Comparison of ENCODE assay signal across 8 cellular contexts in the genomic region with DNA sequence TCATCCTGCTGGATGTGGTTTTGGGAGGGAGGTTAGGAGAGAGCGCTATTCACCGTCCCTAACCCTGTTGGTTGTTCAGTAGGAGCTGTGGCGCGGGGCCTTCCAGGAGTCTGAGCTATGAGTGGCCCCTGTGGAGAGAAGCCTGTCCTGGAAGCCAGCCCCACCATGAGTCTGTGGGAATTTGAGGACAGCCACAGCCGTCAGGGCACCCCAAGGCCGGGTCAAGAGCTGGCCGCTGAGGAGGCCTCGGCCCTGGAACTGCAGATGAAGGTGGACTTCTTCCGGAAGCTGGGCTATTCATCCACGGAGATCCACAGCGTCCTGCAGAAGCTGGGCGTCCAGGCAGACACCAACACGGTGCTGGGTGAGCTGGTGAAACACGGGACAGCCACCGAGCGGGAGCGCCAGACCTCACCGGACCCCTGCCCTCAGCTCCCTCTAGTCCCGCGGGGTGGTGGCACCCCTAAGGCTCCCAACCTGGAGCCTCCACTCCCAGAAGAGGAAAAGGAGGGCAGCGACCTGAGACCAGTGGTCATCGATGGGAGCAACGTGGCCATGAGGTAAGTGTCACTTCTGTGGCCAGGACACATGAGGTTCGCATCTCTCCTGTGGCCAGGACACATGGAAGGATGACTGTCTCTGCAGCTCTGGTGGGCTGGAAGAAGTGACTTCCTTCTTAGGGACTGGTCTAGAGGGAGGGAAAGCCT. TPM values are rescaled to one million over a fixed set of nuclear protein-coding genes. Genes with fewer than 3 reads are reported as not detected.
DNase-seq lines count a peak whose midpoint lies in the region; ATAC-seq, FAIRE-seq and TF ChIP-seq lines count a peak whose summit lies in the region.

No MANE protein-coding gene starts in this region.

- peaks cover 8% of the 10 kb centered on the region for H3K79me1 ChIP-seq in H1 (ENCODE audit: low read depth, low read length)

- no peak overlapping the region for H3K14ac ChIP-seq in H1 (ENCODE audit: insufficient read length)

- TF ChIP-seq CTCF in Calu3 (IDR thresholded peaks at IDR 0.05; ENCODE audit: unreplicated experiment) (no peak), Peyer's patch (IDR thresholded peaks at IDR 0.05) (no peak), H1 (IDR thresholded peaks at IDR 0.05; ENCODE audit: control extremely low read depth in 1 of 3, insufficient read depth in 1 of 3, low read depth in 1 of 3, low read length in 3 of 3) (no peak), neural progenitor cell (IDR thresholded peaks at IDR 0.05) (no peak), D721Med (IDR thresholded peaks at IDR 0.05; ENCODE audit: insufficient read depth, missing control alignments) (no peak)

- H3K23me2 ChIP-seq in H1 (ENCODE audit: low read depth, low read length): peaks cover 8% of the 10 kb centered on the region

- H3K23ac ChIP-seq in H1 (ENCODE audit: insufficient read length): no peak overlapping the region

- H3K27me3 ChIP-seq in Peyer's patch (no peaks in the 10 kb centered on the region), H1 (replicated peaks in 1 of 4; ENCODE audit: control insufficient read depth in 3 of 4, extremely low read depth in 1 of 4, insufficient read depth in 3 of 4, low read length in 3 of 4) (peaks cover 1 to 13% (median 9%) of the 10 kb centered on the region in 4 experiments; a peak in 6 of 7 replicates), neural progenitor cell (peaks cover 36% of the 10 kb centered on the region)

- POLR2A ChIA-PET in H1 (lab: Charles Lee; ENCODE audit: partially characterized antibody): interaction anchor here (0.9 to 5.7 kb wide), 12 partner anchors 9 to 625 kb away, joined by 3 to 68 read pairs (median 6); a partner anchor contains a TSS

- no peak overlapping the region for H4K5ac ChIP-seq in H1 (ENCODE audit: insufficient read length, low read depth, low read length)

- peak overlapping the region; percentile 90 for H3K4me3 Mint-ChIP-seq in Calu3 (ENCODE audit: low read depth, unreplicated experiment)
- H3K4me3 Mint-ChIP-seq in neural progenitor cell: peak overlapping the region; percentile 85

- TF ChIP-seq POLR2A in Peyer's patch (IDR thresholded peaks at IDR 0.05) (peak in 1 of 2 donors; percentile 16), H1 (IDR thresholded peaks at IDR 0.05; ENCODE audit: control extremely low read depth in 1 of 2, low read depth in 2 of 2, low read length in 2 of 2) (no peak)

- FAIRE-seq in H1 (lab: Jason Lieb, UNC): no peak
- no peak for FAIRE-seq in D721Med (lab: Jason Lieb, UNC)

- H2AK5ac ChIP-seq in H1 (ENCODE audit: low read depth, low read length): no peak overlapping the region

- peaks cover 4% of the 10 kb centered on the region for H3F3A ChIP-seq in neural progenitor cell (ENCODE audit: low read depth)

- intact Hi-C loops in Calu3 (cut with micrococcal nuclease; ENCODE audit: unreplicated experiment): no loop called here

- no peak overlapping the region for H3K56ac ChIP-seq in H1 (replicated peaks; ENCODE audit: insufficient read length, low read depth, low read length)

- H2BK120ac ChIP-seq in H1 (replicated peaks; ENCODE audit: low read depth, low read length): no peak overlapping the region

- H3K9me3 Mint-ChIP-seq in Calu3 (ENCODE audit: low read depth, unreplicated experiment): no peaks in the 10 kb centered on the region
- no peaks in the 10 kb centered on the region for H3K9me3 Mint-ChIP-seq in neural progenitor cell

- no peak overlapping the region for H2AFZ ChIP-seq in H1 (ENCODE audit: low read length)
- no peak overlapping the region for H2AFZ ChIP-seq in neural progenitor cell (replicated peaks)

- DNase-seq in Calu3: no peak
- DNase-seq in Peyer's patch: peak in 2 of 3 donors; percentile 55 to 60
- DNase-seq in H1 (ENCODE audit: low read depth in 1 of 2, low spot score in 2 of 2): no peak
- no peak for DNase-seq in neural progenitor cell (ENCODE audit: low spot score)
- DNase-seq in foreskin melanocyte: no peak
- DNase-seq in D721Med (ENCODE audit: insufficient read length, low spot score): no peak
- DNase-seq in C1 segment of cervical spinal cord (lab: John Stamatoyannopoulos, UW): no peak

- 90% methylated on average over 24 of the region's 24 CpGs; no CpG with 5 or more reads in 1 of the 2 experiments for WGBS in H1 (ENCODE audit: extremely low coverage in 1 of 2, insufficient coverage in 1 of 2, insufficient read length in 1 of 2, insufficient replicate concordance in 2 of 2, low coverage in 1 of 2, low lambda C conversion rate in 2 of 2, missing lambda C conversion rate in 1 of 2), 2 experiments

- H3K27me3 Mint-ChIP-seq in Calu3 (ENCODE audit: unreplicated experiment) (no peaks in the 10 kb centered on the region), neural progenitor cell (ENCODE audit: insufficient read depth, low read depth) (peaks cover 22% of the 10 kb centered on the region)

- H3K36me3 ChIP-seq in Peyer's patch: peaks cover 0 to 20% (median 0%) of the 10 kb centered on the region in 3 donors
- peaks cover 3 to 15% (median 9%) of the 10 kb centered on the region in 4 experiments; a peak in 6 of 8 replicates for H3K36me3 ChIP-seq in H1 (ENCODE audit: control insufficient read depth in 2 of 4, insufficient read depth in 4 of 4, low read length in 3 of 4)
- H3K36me3 ChIP-seq in neural progenitor cell: no peaks in the 10 kb centered on the region

- peak overlapping the region; percentile 100 for H3K27ac Mint-ChIP-seq in Calu3 (ENCODE audit: unreplicated experiment)
- H3K27ac Mint-ChIP-seq in neural progenitor cell: no peak overlapping the region

- H4K91ac ChIP-seq in H1 (replicated peaks; ENCODE audit: insufficient read length, low read length): no peak overlapping the region

- BruUV-seq in Calu3 (replicated peaks; lab: Mats Ljungman, UMichigan): no TSS peak

- no peak overlapping the region for H2BK15ac ChIP-seq in H1 (ENCODE audit: low read length)

- H3K4me2 ChIP-seq in H1 (ENCODE audit: insufficient read depth in 1 of 2, low read depth in 2 of 2, low read length in 2 of 2): peak overlapping the region; percentile 75 to 98
- H3K4me2 ChIP-seq in neural progenitor cell: peak overlapping the region; percentile 79

- no peak for TF ChIP-seq EP300 in H1 (IDR thresholded peaks at IDR 0.05; ENCODE audit: borderline replicate concordance in 1 of 2, low read depth in 2 of 2, low read length in 2 of 2)

- H3K9ac ChIP-seq in H1 (replicated peaks in 1 of 4; ENCODE audit: extremely low read depth in 1 of 4, low read depth in 3 of 4, low read length in 3 of 4): 0 out of 7 replicates have a peak overlapping the region, but pooled peaks of 1 of the 4 experiments have one; percentile 50
- H3K9ac ChIP-seq in neural progenitor cell: no peak overlapping the region

- no peak overlapping the region for H3K18ac ChIP-seq in H1 (ENCODE audit: extremely low read depth, low read length)

- CTCF ChIA-PET in Calu3 (lab: Charles Lee) (interaction anchor here (5.3 kb wide), 1 partner anchor 11 kb away, joined by 36 read pairs; no protein-coding TSS in a partner anchor), H1 (lab: Charles Lee; ENCODE audit: partially characterized antibody) (interaction anchor here (0.9 to 17.4 kb wide), 5 partner anchors 9 to 34 kb away, joined by 3 to 213 read pairs (median 12); no protein-coding TSS in a partner anchor)

- peaks cover 10 to 86% (median 26%) of the 10 kb centered on the region in 4 donors for H3K4me1 ChIP-seq in Peyer's patch
- H3K4me1 ChIP-seq in H1 (replicated peaks in 1 of 4; ENCODE audit: control insufficient read depth in 3 of 4, insufficient read depth in 4 of 4, low read length in 3 of 4): peaks cover 6 to 60% (median 36%) of the 10 kb centered on the region in 4 experiments
- peaks cover 11% of the 10 kb centered on the region for H3K4me1 ChIP-seq in neural progenitor cell

- H3K4ac ChIP-seq in H1 (replicated peaks; ENCODE audit: insufficient read length, low read depth, low read length): no peak overlapping the region

- peaks cover 0 to 20% of the 10 kb centered on the region in 2 experiments for H4K20me1 ChIP-seq in H1 (replicated peaks in 1 of 2; ENCODE audit: control insufficient read depth in 1 of 2, insufficient read depth in 2 of 2, low read length in 2 of 2)
- H4K20me1 ChIP-seq in neural progenitor cell (ENCODE audit: low read depth): peaks cover 3% of the 10 kb centered on the region

- H3K27ac ChIP-seq in Peyer's patch (peak overlapping the region; percentile 93 to 98 (median 96)), H1 (ENCODE audit: low read depth, low read length) (no peak overlapping the region), neural progenitor cell (no peak overlapping the region)

- no peak overlapping the region for H2BK20ac ChIP-seq in H1 (ENCODE audit: low read length)

- H3K79me2 ChIP-seq in H1 (ENCODE audit: control insufficient read depth in 1 of 2, insufficient read depth in 2 of 2, low read length in 2 of 2): peaks cover 0 to 26% of the 10 kb centered on the region in 2 experiments; a peak in 2 of 4 replicates
- H3K79me2 ChIP-seq in neural progenitor cell (ENCODE audit: low read depth): no peaks in the 10 kb centered on the region

- ATAC-seq in HG02981 (IDR thresholded peaks at IDR 0.05; ENCODE audit: unreplicated experiment): no peak

- H3K36me3 Mint-ChIP-seq in Calu3 (ENCODE audit: insufficient read depth, unreplicated experiment) (peaks cover 97% of the 10 kb centered on the region), neural progenitor cell (no peaks in the 10 kb centered on the region)

- H3K9me3 ChIP-seq in Peyer's patch (no peaks in the 10 kb centered on the region), H1 (ENCODE audit: insufficient read depth in 2 of 2, low read depth in 1 of 2, low read length in 1 of 2) (no peaks in the 10 kb centered on the region), neural progenitor cell (ENCODE audit: low read depth) (no peaks in the 10 kb centered on the region)

- no peak for TF ChIP-seq RAD21 in H1 (IDR thresholded peaks at IDR 0.05 in 1 of 2, conservative IDR thresholded peaks at IDR 0.05 in 1 of 2; ENCODE audit: low read depth in 2 of 2, low read length in 2 of 2)

- no peak overlapping the region for H2BK12ac ChIP-seq in H1 (ENCODE audit: low read depth, low read length)

- H4K8ac ChIP-seq in H1 (ENCODE audit: extremely low read depth, insufficient read depth, low read length): no peak overlapping the region

- H3K4me1 Mint-ChIP-seq in Calu3 (ENCODE audit: low read depth, unreplicated experiment) (peaks cover 32% of the 10 kb centered on the region), neural progenitor cell (peaks cover 50% of the 10 kb centered on the region)

- peak overlapping the region; percentile 73 to 89 (median 86) for H3K4me3 ChIP-seq in Peyer's patch
- H3K4me3 ChIP-seq in H1 (ENCODE audit: extremely low read depth in 1 of 4, insufficient read depth in 2 of 4, low read depth in 3 of 4, low read length in 4 of 4): peak overlapping the region in 3 of 4 experiments; percentile 46 to 76 (median 63); a peak in 6 of 8 replicates
- peak overlapping the region; percentile 72 for H3K4me3 ChIP-seq in neural progenitor cell

- no peak overlapping the region for H2BK5ac ChIP-seq in H1 (ENCODE audit: low read depth, low read length)

RNA-seq across cellular contexts. Expression of a gene that starts 1.2 kb away (rescaled TPM):
- total RNA-seq in Calu3 (2022) (64.4 and 94.1 TPM in 2 replicates), Peyer's patch (10 to 100 TPM; 29.7 to 37.0 (median 33.4) TPM), neural progenitor cell (ENCODE audit: low replicate concordance) (1.2 and 3.5 TPM in 2 replicates)
- total RNA-seq in H1 (2021; fragmentation: NEBNext Ultra II Directional; extraction: Animal tissue kit (Norgen Biotek cat#: 25700)): 7.4 TPM in 2 replicates
- 10.0 and 13.7 TPM in 2 replicates for polyA plus RNA-seq in H1 (2011; rRNA removed)
- 8.1 TPM for polyA plus RNA-seq in H1 (2011; cell fraction: cytosol; rRNA removed)
- 20.1 TPM for polyA plus RNA-seq in H1 (2011; cell fraction: nucleus; rRNA removed)
- 5.6 to 7.4 TPM (median 6.7 TPM) in 4 replicates for polyA plus RNA-seq in H1 (2012, experiment 1 of 2)
- polyA plus RNA-seq in H1 (2012, experiment 2 of 2): 6.9 TPM
- 4.6 TPM for polyA plus RNA-seq in H1 (2013, experiment 1 of 2)
- polyA plus RNA-seq in H1 (2013, experiment 2 of 2): 4.4 TPM
- polyA minus RNA-seq in H1 (2011; rRNA and poly(A)+ RNA removed): 4.1 and 7.6 TPM in 2 replicates
- polyA minus RNA-seq in H1 (2011; cell fraction: cytosol; rRNA and poly(A)+ RNA removed): 3.1 TPM
- polyA minus RNA-seq in H1 (2011; cell fraction: nucleus; rRNA and poly(A)+ RNA removed): 5.9 TPM

RNA-seq across cellular contexts. Expression of a gene that starts 39.0 kb away (rescaled TPM):
- total RNA-seq in Calu3 (2022): 60.1 and 70.8 TPM in 2 replicates
- 10 to 100 TPM; 26.9 to 81.7 (median 54.7) TPM for total RNA-seq in Peyer's patch
- 36.9 and 38.8 TPM in 2 replicates for total RNA-seq in H1 (2021; fragmentation: NEBNext Ultra II Directional; extraction: Animal tissue kit (Norgen Biotek cat#: 25700))
- polyA plus RNA-seq in H1 (2011; rRNA removed): 12.7 and 23.0 TPM in 2 replicates
- 25.2 TPM for polyA plus RNA-seq in H1 (2011; cell fraction: cytosol; rRNA removed)
- 11.0 TPM for polyA plus RNA-seq in H1 (2011; cell fraction: nucleus; rRNA removed)
- 29.3 to 41.8 TPM (median 33.7 TPM) in 4 replicates for polyA plus RNA-seq in H1 (2012, experiment 1 of 2)
- polyA plus RNA-seq in H1 (2012, experiment 2 of 2): 14.8 TPM
- 26.5 TPM for polyA plus RNA-seq in H1 (2013, experiment 1 of 2)
- 27.5 TPM for polyA plus RNA-seq in H1 (2013, experiment 2 of 2)
- 10.3 and 12.0 TPM in 2 replicates for polyA minus RNA-seq in H1 (2011; rRNA and poly(A)+ RNA removed)
- polyA minus RNA-seq in H1 (2011; cell fraction: cytosol; rRNA and poly(A)+ RNA removed): 9.3 TPM
- polyA minus RNA-seq in H1 (2011; cell fraction: nucleus; rRNA and poly(A)+ RNA removed): 10.8 TPM
- 83.4 and 127 TPM in 2 replicates for total RNA-seq in neural progenitor cell (ENCODE audit: low replicate concordance)

Comparison
In these comparisons a context has a peak if more than half of its experiments do, and no peak if none do; other contexts are left out.
1. DNase-seq: peak in Peyer's patch (2 of 3); none in Calu3 (single experiment), H1 (0 of 2), neural progenitor cell (single experiment), foreskin melanocyte (single experiment), D721Med (single experiment) and C1 segment of cervical spinal cord (0 of 14).
2. H3K27ac ChIP-seq: peak in Peyer's patch (4 of 4); none in H1 (single experiment) and neural progenitor cell (single experiment).
3. Peak in every context shown above with its lines, with median percentiles within 50 percentile points of each other: H3K4me3 ChIP-seq.